In genomic region chr20:49935746-49936152, GRCh38 we compare ENCODE assay signal across 1 cellular context.
TF ChIP-seq lines count a peak whose summit lies in the region.

No MANE protein-coding gene starts in this region.

TF ChIP-seq in K562, 482 proteins besides CTCF, POLR2A, EP300 and RAD21 (continued from another document and continues in another):
- TF ChIP-seq HBP1 (CRISPR knock-in tag; IDR thresholded peaks at IDR 0.05) (0 out of 2 replicates have a peak, but pooled peaks have one; percentile 15), ZBTB40 (IDR thresholded peaks at IDR 0.05) (peak; percentile 34; the same call in 1 of the 2 replicates), ZBTB40 (CRISPR knock-in tag; IDR thresholded peaks at IDR 0.05) (no peak), SIRT6 (IDR thresholded peaks at IDR 0.05; ENCODE audit: low read depth, low read length) (no peak), TARDBP (IDR thresholded peaks at IDR 0.05) (no peak), MIER1 (IDR thresholded peaks at IDR 0.05; ENCODE audit: low read depth) (0 out of 2 replicates have a peak, but pooled peaks have one; percentile 51), ADNP (tag; IDR thresholded peaks at IDR 0.05) (peak; percentile 92), TSC22D4 (tag; IDR thresholded peaks at IDR 0.05) (no peak), NFATC3 (IDR thresholded peaks at IDR 0.05) (no peak), CBX1 (IDR thresholded peaks at IDR 0.05; ENCODE audit: low read depth) (no peak), CCAR2 (IDR thresholded peaks at IDR 0.05; ENCODE audit: low read depth, low read length) (no peak), NCOA6 (IDR thresholded peaks at IDR 0.05) (no peak), SAFB (IDR thresholded peaks at IDR 0.05; ENCODE audit: borderline replicate concordance, low read depth, low read length) (no peak), RCOR1 (IDR thresholded peaks at IDR 0.05; ENCODE audit: borderline replicate concordance in 1 of 2, low read depth in 2 of 2, low read length in 2 of 2) (0 out of 4 replicates have a peak, but pooled peaks of 1 of the 2 experiments have one; percentile 8), ATF7 (IDR thresholded peaks at IDR 0.05) (no peak), ARNT (IDR thresholded peaks at IDR 0.05) (peak; percentile 8 to 22; a peak in 2 of 4 replicates), ZNF217 (CRISPR knock-in tag; IDR thresholded peaks at IDR 0.05) (no peak), TEAD2 (tag; IDR thresholded peaks at IDR 0.05) (no peak)
- TF ChIP-seq, protein P1, sequence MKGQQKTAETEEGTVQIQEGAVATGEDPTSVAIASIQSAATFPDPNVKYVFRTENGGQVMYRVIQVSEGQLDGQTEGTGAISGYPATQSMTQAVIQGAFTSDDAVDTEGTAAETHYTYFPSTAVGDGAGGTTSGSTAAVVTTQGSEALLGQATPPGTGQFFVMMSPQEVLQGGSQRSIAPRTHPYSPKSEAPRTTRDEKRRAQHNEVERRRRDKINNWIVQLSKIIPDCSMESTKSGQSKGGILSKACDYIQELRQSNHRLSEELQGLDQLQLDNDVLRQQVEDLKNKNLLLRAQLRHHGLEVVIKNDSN (CRISPR knock-in tag; IDR thresholded peaks at IDR 0.05), result no peak
- TF ChIP-seq, protein P2, sequence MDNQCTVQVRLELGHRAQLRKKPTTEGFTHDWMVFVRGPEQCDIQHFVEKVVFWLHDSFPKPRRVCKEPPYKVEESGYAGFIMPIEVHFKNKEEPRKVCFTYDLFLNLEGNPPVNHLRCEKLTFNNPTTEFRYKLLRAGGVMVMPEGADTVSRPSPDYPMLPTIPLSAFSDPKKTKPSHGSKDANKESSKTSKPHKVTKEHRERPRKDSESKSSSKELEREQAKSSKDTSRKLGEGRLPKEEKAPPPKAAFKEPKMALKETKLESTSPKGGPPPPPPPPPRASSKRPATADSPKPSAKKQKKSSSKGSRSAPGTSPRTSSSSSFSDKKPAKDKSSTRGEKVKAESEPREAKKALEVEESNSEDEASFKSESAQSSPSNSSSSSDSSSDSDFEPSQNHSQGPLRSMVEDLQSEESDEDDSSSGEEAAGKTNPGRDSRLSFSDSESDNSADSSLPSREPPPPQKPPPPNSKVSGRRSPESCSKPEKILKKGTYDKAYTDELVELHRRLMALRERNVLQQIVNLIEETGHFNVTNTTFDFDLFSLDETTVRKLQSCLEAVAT (IDR thresholded peaks at IDR 0.05), result peak; percentile 37 to 88; a peak in 1 of 4 replicates
- TF ChIP-seq, protein P3, sequence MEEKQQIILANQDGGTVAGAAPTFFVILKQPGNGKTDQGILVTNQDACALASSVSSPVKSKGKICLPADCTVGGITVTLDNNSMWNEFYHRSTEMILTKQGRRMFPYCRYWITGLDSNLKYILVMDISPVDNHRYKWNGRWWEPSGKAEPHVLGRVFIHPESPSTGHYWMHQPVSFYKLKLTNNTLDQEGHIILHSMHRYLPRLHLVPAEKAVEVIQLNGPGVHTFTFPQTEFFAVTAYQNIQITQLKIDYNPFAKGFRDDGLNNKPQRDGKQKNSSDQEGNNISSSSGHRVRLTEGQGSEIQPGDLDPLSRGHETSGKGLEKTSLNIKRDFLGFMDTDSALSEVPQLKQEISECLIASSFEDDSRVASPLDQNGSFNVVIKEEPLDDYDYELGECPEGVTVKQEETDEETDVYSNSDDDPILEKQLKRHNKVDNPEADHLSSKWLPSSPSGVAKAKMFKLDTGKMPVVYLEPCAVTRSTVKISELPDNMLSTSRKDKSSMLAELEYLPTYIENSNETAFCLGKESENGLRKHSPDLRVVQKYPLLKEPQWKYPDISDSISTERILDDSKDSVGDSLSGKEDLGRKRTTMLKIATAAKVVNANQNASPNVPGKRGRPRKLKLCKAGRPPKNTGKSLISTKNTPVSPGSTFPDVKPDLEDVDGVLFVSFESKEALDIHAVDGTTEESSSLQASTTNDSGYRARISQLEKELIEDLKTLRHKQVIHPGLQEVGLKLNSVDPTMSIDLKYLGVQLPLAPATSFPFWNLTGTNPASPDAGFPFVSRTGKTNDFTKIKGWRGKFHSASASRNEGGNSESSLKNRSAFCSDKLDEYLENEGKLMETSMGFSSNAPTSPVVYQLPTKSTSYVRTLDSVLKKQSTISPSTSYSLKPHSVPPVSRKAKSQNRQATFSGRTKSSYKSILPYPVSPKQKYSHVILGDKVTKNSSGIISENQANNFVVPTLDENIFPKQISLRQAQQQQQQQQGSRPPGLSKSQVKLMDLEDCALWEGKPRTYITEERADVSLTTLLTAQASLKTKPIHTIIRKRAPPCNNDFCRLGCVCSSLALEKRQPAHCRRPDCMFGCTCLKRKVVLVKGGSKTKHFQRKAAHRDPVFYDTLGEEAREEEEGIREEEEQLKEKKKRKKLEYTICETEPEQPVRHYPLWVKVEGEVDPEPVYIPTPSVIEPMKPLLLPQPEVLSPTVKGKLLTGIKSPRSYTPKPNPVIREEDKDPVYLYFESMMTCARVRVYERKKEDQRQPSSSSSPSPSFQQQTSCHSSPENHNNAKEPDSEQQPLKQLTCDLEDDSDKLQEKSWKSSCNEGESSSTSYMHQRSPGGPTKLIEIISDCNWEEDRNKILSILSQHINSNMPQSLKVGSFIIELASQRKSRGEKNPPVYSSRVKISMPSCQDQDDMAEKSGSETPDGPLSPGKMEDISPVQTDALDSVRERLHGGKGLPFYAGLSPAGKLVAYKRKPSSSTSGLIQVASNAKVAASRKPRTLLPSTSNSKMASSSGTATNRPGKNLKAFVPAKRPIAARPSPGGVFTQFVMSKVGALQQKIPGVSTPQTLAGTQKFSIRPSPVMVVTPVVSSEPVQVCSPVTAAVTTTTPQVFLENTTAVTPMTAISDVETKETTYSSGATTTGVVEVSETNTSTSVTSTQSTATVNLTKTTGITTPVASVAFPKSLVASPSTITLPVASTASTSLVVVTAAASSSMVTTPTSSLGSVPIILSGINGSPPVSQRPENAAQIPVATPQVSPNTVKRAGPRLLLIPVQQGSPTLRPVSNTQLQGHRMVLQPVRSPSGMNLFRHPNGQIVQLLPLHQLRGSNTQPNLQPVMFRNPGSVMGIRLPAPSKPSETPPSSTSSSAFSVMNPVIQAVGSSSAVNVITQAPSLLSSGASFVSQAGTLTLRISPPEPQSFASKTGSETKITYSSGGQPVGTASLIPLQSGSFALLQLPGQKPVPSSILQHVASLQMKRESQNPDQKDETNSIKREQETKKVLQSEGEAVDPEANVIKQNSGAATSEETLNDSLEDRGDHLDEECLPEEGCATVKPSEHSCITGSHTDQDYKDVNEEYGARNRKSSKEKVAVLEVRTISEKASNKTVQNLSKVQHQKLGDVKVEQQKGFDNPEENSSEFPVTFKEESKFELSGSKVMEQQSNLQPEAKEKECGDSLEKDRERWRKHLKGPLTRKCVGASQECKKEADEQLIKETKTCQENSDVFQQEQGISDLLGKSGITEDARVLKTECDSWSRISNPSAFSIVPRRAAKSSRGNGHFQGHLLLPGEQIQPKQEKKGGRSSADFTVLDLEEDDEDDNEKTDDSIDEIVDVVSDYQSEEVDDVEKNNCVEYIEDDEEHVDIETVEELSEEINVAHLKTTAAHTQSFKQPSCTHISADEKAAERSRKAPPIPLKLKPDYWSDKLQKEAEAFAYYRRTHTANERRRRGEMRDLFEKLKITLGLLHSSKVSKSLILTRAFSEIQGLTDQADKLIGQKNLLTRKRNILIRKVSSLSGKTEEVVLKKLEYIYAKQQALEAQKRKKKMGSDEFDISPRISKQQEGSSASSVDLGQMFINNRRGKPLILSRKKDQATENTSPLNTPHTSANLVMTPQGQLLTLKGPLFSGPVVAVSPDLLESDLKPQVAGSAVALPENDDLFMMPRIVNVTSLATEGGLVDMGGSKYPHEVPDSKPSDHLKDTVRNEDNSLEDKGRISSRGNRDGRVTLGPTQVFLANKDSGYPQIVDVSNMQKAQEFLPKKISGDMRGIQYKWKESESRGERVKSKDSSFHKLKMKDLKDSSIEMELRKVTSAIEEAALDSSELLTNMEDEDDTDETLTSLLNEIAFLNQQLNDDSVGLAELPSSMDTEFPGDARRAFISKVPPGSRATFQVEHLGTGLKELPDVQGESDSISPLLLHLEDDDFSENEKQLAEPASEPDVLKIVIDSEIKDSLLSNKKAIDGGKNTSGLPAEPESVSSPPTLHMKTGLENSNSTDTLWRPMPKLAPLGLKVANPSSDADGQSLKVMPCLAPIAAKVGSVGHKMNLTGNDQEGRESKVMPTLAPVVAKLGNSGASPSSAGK (IDR thresholded peaks at IDR 0.05), result 0 out of 2 replicates have a peak, but pooled peaks have one; percentile 24
- TF ChIP-seq, protein P4, sequence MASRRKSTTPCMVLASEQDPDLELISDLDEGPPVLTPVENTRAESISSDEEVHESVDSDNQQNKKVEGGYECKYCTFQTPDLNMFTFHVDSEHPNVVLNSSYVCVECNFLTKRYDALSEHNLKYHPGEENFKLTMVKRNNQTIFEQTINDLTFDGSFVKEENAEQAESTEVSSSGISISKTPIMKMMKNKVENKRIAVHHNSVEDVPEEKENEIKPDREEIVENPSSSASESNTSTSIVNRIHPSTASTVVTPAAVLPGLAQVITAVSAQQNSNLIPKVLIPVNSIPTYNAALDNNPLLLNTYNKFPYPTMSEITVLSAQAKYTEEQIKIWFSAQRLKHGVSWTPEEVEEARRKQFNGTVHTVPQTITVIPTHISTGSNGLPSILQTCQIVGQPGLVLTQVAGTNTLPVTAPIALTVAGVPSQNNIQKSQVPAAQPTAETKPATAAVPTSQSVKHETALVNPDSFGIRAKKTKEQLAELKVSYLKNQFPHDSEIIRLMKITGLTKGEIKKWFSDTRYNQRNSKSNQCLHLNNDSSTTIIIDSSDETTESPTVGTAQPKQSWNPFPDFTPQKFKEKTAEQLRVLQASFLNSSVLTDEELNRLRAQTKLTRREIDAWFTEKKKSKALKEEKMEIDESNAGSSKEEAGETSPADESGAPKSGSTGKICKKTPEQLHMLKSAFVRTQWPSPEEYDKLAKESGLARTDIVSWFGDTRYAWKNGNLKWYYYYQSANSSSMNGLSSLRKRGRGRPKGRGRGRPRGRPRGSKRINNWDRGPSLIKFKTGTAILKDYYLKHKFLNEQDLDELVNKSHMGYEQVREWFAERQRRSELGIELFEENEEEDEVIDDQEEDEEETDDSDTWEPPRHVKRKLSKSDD (conservative IDR thresholded peaks at IDR 0.05; ENCODE audit: low read length), result no peak
